Comparison of ENCODE assay signal across 21 cellular contexts in genomic region chr16:3677994-3678393, GRCh38.
"Had no signal": no experiment of that assay in that cellular context is flagged by ENCODE, and none has a peak within 500 bp of the region (broad histone marks: within the 10 kb centered on the region; RNA-seq: fewer than 3 reads in every experiment).

No MANE protein-coding gene starts in this region.

- H3K27ac Mint-ChIP-seq: memory B cell, mesothelial cell of epicardium, progenitor cell of endocrine pancreas, type B pancreatic cell had no signal

- DNase-seq: cortex of kidney; dorsolateral prefrontal cortex; effector CD8-positive, alpha-beta T cell; gastrocnemius medialis; heart right ventricle; hypothalamus; kidney glomerular epithelial cell; lower lobe of right lung; ovary; stimulated activated CD4-positive, alpha-beta T cell treated with anti-CD3 and anti-CD28 coated beads, Interleukin-2, amount 100 ng/mL, for 48 hours; stimulated activated naive CD4-positive, alpha-beta T cell treated with Interleukin-2 at 50 U/mL for 16 hours; thyroid gland had no signal

- H3K4me3 Mint-ChIP-seq: memory B cell, mesothelial cell of epicardium, type B pancreatic cell had no signal

- H3K36me3 ChIP-seq: ovary had no signal

- H3K4me1 Mint-ChIP-seq: memory B cell, mesothelial cell of epicardium had no signal

- H3K9me3 Mint-ChIP-seq: memory B cell, type B pancreatic cell had no signal

- H3K4me2 ChIP-seq: smooth muscle cell had no signal

- H3K4me1 ChIP-seq: left lung, lower lobe of right lung, suprapubic skin, thyroid gland had no signal

- H3K27me3 Mint-ChIP-seq: memory B cell, progenitor cell of endocrine pancreas, type B pancreatic cell had no signal

- H3K27me3 ChIP-seq: dorsolateral prefrontal cortex, gastrocnemius medialis, heart right ventricle, left lung, ovary, suprapubic skin, thyroid gland had no signal

- H3K9me3 ChIP-seq: gastrocnemius medialis, heart right ventricle, left lung, lower lobe of right lung, ovary, suprapubic skin, thyroid gland had no signal

- ATAC-seq: esophagus mucosa, gastrocnemius medialis, heart right ventricle, left lung, lower lobe of right lung, right cardiac atrium had no signal

- H3K27ac ChIP-seq: dorsolateral prefrontal cortex, gastrocnemius medialis, lower lobe of right lung, ovary, suprapubic skin, thyroid gland had no signal

- H3K4me3 ChIP-seq: dorsolateral prefrontal cortex, gastrocnemius medialis, heart right ventricle, left lung, lower lobe of right lung, ovary, smooth muscle cell, suprapubic skin, thyroid gland had no signal
